33 cellular contexts compared by ENCODE assay signal in genomic region chr9:24516463-24516862, GRCh38. TPM values are rescaled to one million over a fixed set of nuclear protein-coding genes. Genes with fewer than 3 reads are reported as not detected.
"Had no signal": no experiment of that assay in that cellular context is flagged by ENCODE, and none has a peak within 500 bp of the region (broad histone marks: within the 10 kb centered on the region; RNA-seq: fewer than 3 reads in every experiment).

No MANE protein-coding gene starts in this region.

- H3K27ac ChIP-seq: cardiac muscle cell, Peyer's patch, RWPE1, VCaP had no signal

- H3K27me3 ChIP-seq: Peyer's patch had no signal

- DNase-seq: activated B cell treated with CpG ODN at 0.5 μM for 24 hours; activated CD4-positive, alpha-beta memory T cell treated with anti-CD3 and anti-CD28 coated beads, Interleukin-2, amount 10 ng/mL, durations not matched to agents 7 days and 5 days; activated CD4-positive, alpha-beta T cell treated with anti-CD3 and anti-CD28 coated beads for 4 hours; activated CD4-positive, CD25-positive, alpha-beta regulatory T cell treated with anti-CD3 and anti-CD28 coated beads, Interleukin-2, amount 50 U/mL, for 72 hours; activated CD8-positive, alpha-beta memory T cell treated with anti-CD3 and anti-CD28 coated beads for 24 hours; activated CD8-positive, alpha-beta memory T cell treated with anti-CD3 and anti-CD28 coated beads, Interleukin-2, amount 10 ng/mL, durations not matched to agents 7 days and 5 days; activated CD8-positive, alpha-beta memory T cell treated with anti-CD3 and anti-CD28 coated beads, Interleukin-2, amount 50 U/mL, for 48 hours; activated effector memory CD4-positive, alpha-beta T cell treated with Interleukin-2 at 50 U/mL for 16 hours; activated naive CD4-positive, alpha-beta T cell treated with anti-CD3 and anti-CD28 coated beads, Interleukin-2, amount 10 ng/mL, durations not matched to agents 7 days and 5 days; activated naive CD8-positive, alpha-beta T cell treated with anti-CD3 and anti-CD28 coated beads, Interleukin-2, amount 50 U/mL, for 24 hours; activated T-cell treated with anti-CD3 and anti-CD28 coated beads, Interleukin-2, amount 50 U/mL, for 48 hours; amniotic stem cell; aorta; Karpas-422; KBM-7; NCI-H1105; NCI-H1417 treated with DMSO at 0.1 percent for 48 hours; NCI-H187 treated with DMSO at 0.1 percent for 48 hours; NCI-H2081; NCI-H2171 treated with DMSO at 0.1 percent for 48 hours; NCI-H2227 treated with DMSO at 0.1 percent for 48 hours; NCI-H446 treated with DMSO at 0.1 percent for 48 hours; NCI-H524 treated with DMSO at 0.1 percent for 48 hours; Peyer's patch; Right ventricle myocardium superior; SW 1271; T-helper 1 cell; T-helper 2 cell; T-helper 9 cell had no signal

- H3K36me3 ChIP-seq: cardiac muscle cell, Peyer's patch had no signal

- H3K9me3 ChIP-seq: Peyer's patch had no signal

- ATAC-seq: activated CD8-positive, alpha-beta memory T cell treated with anti-CD3 and anti-CD28 coated beads, Interleukin-2, amount 10 ng/mL, durations not matched to agents 7 days and 5 days; activated naive CD8-positive, alpha-beta T cell treated with anti-CD3 and anti-CD28 coated beads, Interleukin-2, amount 50 U/mL, for 24 hours had no signal

- H3K4me3 ChIP-seq: cardiac muscle cell, Peyer's patch had no signal

- H3K4me1 ChIP-seq: Peyer's patch had no signal

RNA-seq across cellular contexts. Expression of gene IZUMO3, which starts 29.2 kb away (rescaled TPM):
- total RNA-seq: activated B cell treated with CpG ODN at 0.5 μM for 24 hours; activated CD4-positive, alpha-beta memory T cell treated with anti-CD3 and anti-CD28 coated beads, Interleukin-2, amount 10 ng/mL, durations not matched to agents 7 days and 5 days; activated CD8-positive, alpha-beta memory T cell treated with anti-CD3 and anti-CD28 coated beads, Interleukin-2, amount 10 ng/mL, durations not matched to agents 7 days and 5 days; aorta; cardiac muscle cell; MCF 10A; Peyer's patch; Right ventricle myocardium superior had no signal
- polyA plus RNA-seq: aorta, cardiac muscle cell had no signal
